ENCODE assay signal across 26 cellular contexts in the genomic region with DNA sequence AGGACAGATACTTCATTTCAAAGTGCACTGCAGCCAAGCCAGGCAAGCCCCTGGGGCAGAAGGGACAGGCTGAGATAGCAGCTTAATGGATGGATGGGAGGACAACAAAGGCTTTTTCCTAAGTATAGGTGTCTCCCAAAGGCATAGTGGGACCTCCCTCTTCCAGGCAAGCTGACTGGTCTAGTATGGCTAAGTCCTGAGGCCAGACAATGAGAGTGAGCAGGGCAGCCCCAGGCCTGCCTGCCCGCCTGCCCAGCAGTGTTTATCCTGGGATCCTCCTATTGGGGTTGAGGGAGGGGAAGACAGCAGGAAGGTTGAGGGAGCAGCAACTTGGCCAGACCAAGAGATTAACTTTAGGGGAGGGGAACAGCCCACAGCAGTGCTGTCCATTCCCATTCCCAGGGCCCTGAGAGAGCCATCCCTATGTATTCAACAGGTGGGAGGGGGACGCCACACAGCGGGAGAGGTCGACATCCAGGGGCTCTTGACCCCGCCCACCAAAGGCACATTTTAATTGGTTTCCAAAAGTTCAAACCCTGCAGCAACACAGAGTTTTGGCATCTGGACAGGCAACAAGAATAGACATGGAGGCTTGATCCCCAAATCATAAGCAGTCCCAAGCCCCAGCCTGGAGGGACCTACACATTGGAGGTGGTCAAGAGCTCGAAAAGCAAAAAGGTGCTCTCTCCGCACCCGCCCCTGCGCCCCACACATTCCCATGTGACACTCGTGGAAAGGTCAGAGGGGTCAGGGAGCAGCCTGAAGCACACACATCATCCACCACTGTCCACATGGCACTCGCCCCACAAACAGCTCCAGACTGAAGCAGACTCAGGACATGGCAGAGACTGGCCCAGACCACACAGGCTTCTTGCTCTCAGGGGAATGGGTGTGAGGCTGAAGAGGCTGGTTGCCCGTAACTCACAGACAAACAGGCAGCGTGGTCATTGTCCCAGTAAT. TPM values are rescaled to one million over a fixed set of nuclear protein-coding genes. Genes with fewer than 3 reads are reported as not detected.
DNase-seq lines count a peak whose midpoint lies in the region; ATAC-seq and TF ChIP-seq lines count a peak whose summit lies in the region.
"Had no signal": no experiment of that assay in that cellular context is flagged by ENCODE, and none has a peak within 500 bp of the region (broad histone marks: within the 10 kb centered on the region; RNA-seq: fewer than 3 reads in every experiment).

No MANE protein-coding gene starts in this region.

- TF ChIP-seq CTCF in chondrocyte (IDR thresholded peaks at IDR 0.05) = no peak
- TF ChIP-seq CTCF in osteoblast (IDR thresholded peaks at IDR 0.05; ENCODE audit: extremely low read depth, low read depth, low read length) = no peak

- H3K27ac ChIP-seq in osteoblast (ENCODE audit: low read depth, low read length) = no peak overlapping the region
- H3K27ac ChIP-seq: BLaER1, HL-60, KMS-11 had no signal

- H3K36me3 ChIP-seq in osteoblast (ENCODE audit: insufficient read depth, low read length) = peaks cover 40% of the 10 kb centered on the region

- H3K27me3 ChIP-seq in osteoblast (ENCODE audit: insufficient read depth, low read length) = no peaks in the 10 kb centered on the region
- H3K27me3 ChIP-seq: BLaER1 had no signal

- H3K36me3 Mint-ChIP-seq in chondrocyte (ENCODE audit: low read depth) = peaks cover 19% of the 10 kb centered on the region

- peaks cover 22% of the 10 kb centered on the region for H3K4me1 Mint-ChIP-seq in chondrocyte (ENCODE audit: low read depth)

- peaks cover 31% of the 10 kb centered on the region for H4K20me1 ChIP-seq in osteoblast (ENCODE audit: insufficient read depth, low read length)

- H3K9me3 Mint-ChIP-seq in chondrocyte (ENCODE audit: low read depth) = no peaks in the 10 kb centered on the region
- H3K9me3 Mint-ChIP-seq: CD4-positive, alpha-beta T cell; GM23338; IgD-negative memory B cell had no signal

- H3K27ac Mint-ChIP-seq in chondrocyte (ENCODE audit: unreplicated experiment) = peak overlapping the region; percentile 22
- H3K27ac Mint-ChIP-seq: CD4-positive, alpha-beta T cell; GM23338 had no signal

- no peak overlapping the region for H2AFZ ChIP-seq in osteoblast (ENCODE audit: low read length)
- H2AFZ ChIP-seq: GM23338 had no signal

- ATAC-seq in Right ventricle myocardium superior (ENCODE audit: poor library complexity) (no peak), left cardiac atrium (no peak)
- ATAC-seq: GM12878, GM23338, PC-3, Right ventricle myocardium inferior had no signal

- H3K4me2 ChIP-seq in osteoblast (ENCODE audit: insufficient read depth, low read length) = no peak overlapping the region
- H3K4me2 ChIP-seq: BLaER1, GM23338, KMS-11 had no signal

- no peaks in the 10 kb centered on the region for H3K9me3 ChIP-seq in osteoblast (ENCODE audit: low read depth, low read length)
- H3K9me3 ChIP-seq: BLaER1 had no signal

- intact Hi-C loops in Right ventricle myocardium superior (cut with DNase I) (loop anchor here (5.0 kb wide), 2 partner anchors 103 to 182 kb away; no protein-coding TSS in a partner anchor), left cardiac atrium (cut with DNase I) (loop anchor here in 1 of 2 donors (10.0 kb wide), 1 partner anchor 180 kb away; no protein-coding TSS in a partner anchor)

- no peaks in the 10 kb centered on the region for H3K27me3 Mint-ChIP-seq in chondrocyte (ENCODE audit: low read depth)
- H3K27me3 Mint-ChIP-seq: CD4-positive, alpha-beta T cell had no signal

- H3K4me1 ChIP-seq in osteoblast (ENCODE audit: insufficient read depth, low read length) = peaks cover 14% of the 10 kb centered on the region

- DNase-seq in Right ventricle myocardium superior (peak; percentile 14), left cardiac atrium (no peak), chondrocyte (ENCODE audit: low spot score) (peak; percentile 49), osteoblast (ENCODE audit: insufficient read length, low spot score, missing footprints) (peak; percentile 77), OCI-M1 (lab: John Stamatoyannopoulos, UW) (no peak), NCI-H526 (lab: John Stamatoyannopoulos, UW) (no peak)
- DNase-seq in stimulated activated CD4-positive, alpha-beta T cell treated with anti-CD3 and anti-CD28 coated beads, Interleukin-2, amount 100 ng/mL, for 24 hours = no peak
- DNase-seq: CD4-positive, alpha-beta T cell; COR-L47; GDM1; HCEC 1CT; MM.1S; NCI-H1048; NCI-H1436; NCI-H187; NCI-H2107; NCI-H524; NCI-H774; PC-3 had no signal

- H3K4me3 ChIP-seq in osteoblast (ENCODE audit: insufficient read depth, low read length) = no peak overlapping the region
- H3K4me3 ChIP-seq: BLaER1, GM12878, GM23338 had no signal

- peaks cover 49% of the 10 kb centered on the region for H3K79me2 ChIP-seq in osteoblast (ENCODE audit: insufficient read depth, low read length)

- H3K4me3 Mint-ChIP-seq in chondrocyte (ENCODE audit: unreplicated experiment) = no peak overlapping the region
- H3K4me3 Mint-ChIP-seq: CD4-positive, alpha-beta T cell; GM23338; IgD-negative memory B cell had no signal

RNA-seq across cellular contexts. Expression of gene SFXN5, which starts 2.9 kb away (rescaled TPM):
- total RNA-seq in Right ventricle myocardium superior (9.7 TPM), left cardiac atrium (10 to 100 TPM in 1 of 2 donors, 1 to 10 TPM in 1; 9.0 to 10.5 TPM), chondrocyte (10.6 to 18.1 TPM (median 13.5 TPM) in 3 replicates), osteoblast (13.8 and 17.0 TPM in 2 replicates)

RNA-seq across cellular contexts. Expression of gene RAB11FIP5, which starts 38.4 kb away (rescaled TPM):
- 17.9 TPM for total RNA-seq in Right ventricle myocardium superior
- total RNA-seq in left cardiac atrium = 10 to 100 TPM; 21.7 to 31.8 TPM
- total RNA-seq in chondrocyte = 39.8 to 54.7 TPM (median 53.1 TPM) in 3 replicates
- total RNA-seq in osteoblast = 53.9 and 59.0 TPM in 2 replicates

Comparison
In these comparisons a context has a peak if more than half of its experiments do, and no peak if none do; other contexts are left out.
1. DNase-seq: peak in Right ventricle myocardium superior (single experiment), chondrocyte (single experiment) and osteoblast (single experiment); none in left cardiac atrium (single experiment), OCI-M1 (single experiment), NCI-H526 (0 of 2) and stimulated activated CD4-positive, alpha-beta T cell treated with anti-CD3 and anti-CD28 coated beads, Interleukin-2, amount 100 ng/mL, for 24 hours (0 of 2).